In genomic region chr2:18209934-18210639, GRCh38 we compare ENCODE assay signal across 13 cellular contexts.
DNase-seq lines count a peak whose midpoint lies in the region; ATAC-seq lines count a peak whose summit lies in the region.
"Had no signal": no experiment of that assay in that cellular context is flagged by ENCODE, and none has a peak within 500 bp of the region (broad histone marks: within the 10 kb centered on the region; RNA-seq: fewer than 3 reads in every experiment).

No MANE protein-coding gene starts in this region.

- no peak for ATAC-seq in HG03378 (IDR thresholded peaks at IDR 0.05; ENCODE audit: unreplicated experiment)

- DNase-seq in DMS153 (lab: John Stamatoyannopoulos, UW) (peak; percentile 69), DMS153 treated with DMSO at 0.1 percent for 48 hours (lab: John Stamatoyannopoulos, UW; ENCODE audit: unreplicated experiment) (no peak), NCI-H524 treated with DMSO at 0.1 percent for 48 hours (lab: John Stamatoyannopoulos, UW) (peak; percentile 72), dermis blood vessel endothelial cell (peak; percentile 35), renal cortical epithelial cell (ENCODE audit: low read depth) (peak; percentile 23), HuH-7.5 (ENCODE audit: low spot score) (no peak)
- no peak for DNase-seq in activated CD4-positive, alpha-beta T cell treated with anti-CD3 and anti-CD28 coated beads, Interleukin-2, amount 50 U/mL, for 48 hours
- DNase-seq: activated effector memory CD4-positive, alpha-beta T cell treated with anti-CD3 and anti-CD28 coated beads, Interleukin-2, amount 50 U/mL, for 16 hours; colonic mucosa; head of caudate nucleus; NCI-H2029 treated with DMSO at 0.1 percent for 48 hours; stimulated activated CD4-positive, alpha-beta T cell treated with anti-CD3 and anti-CD28 coated beads, Interleukin-2, amount 100 ng/mL, for 48 hours had no signal

Comparison
In these comparisons a context has a peak if more than half of its experiments do, and no peak if none do; other contexts are left out.
1. DNase-seq: peak in DMS153 (single experiment), NCI-H524 treated with DMSO at 0.1 percent for 48 hours (single experiment), dermis blood vessel endothelial cell (single experiment) and renal cortical epithelial cell (single experiment); none in DMS153 treated with DMSO at 0.1 percent for 48 hours (single experiment), HuH-7.5 (single experiment) and activated CD4-positive, alpha-beta T cell treated with anti-CD3 and anti-CD28 coated beads, Interleukin-2, amount 50 U/mL, for 48 hours (0 of 2).